ENCODE assay signal across 23 cellular contexts in genomic region chr16:52953215-52953614, GRCh38.
A peak's percentile ranks its signal among the peaks of the same experiment; 100 is the strongest.
DNase-seq lines count a peak whose midpoint lies in the region; ATAC-seq and TF ChIP-seq lines count a peak whose summit lies in the region.
"Had no signal": no experiment of that assay in that cellular context is flagged by ENCODE, and none has a peak within 500 bp of the region (broad histone marks: within the 10 kb centered on the region; RNA-seq: fewer than 3 reads in every experiment).

No MANE protein-coding gene starts in this region.

- TF ChIP-seq POLR2A in stomach (IDR thresholded peaks at IDR 0.05), result no peak

- intact Hi-C loops in stomach (cut with DNase I; ENCODE audit: low total_unique reads), result no loop called here

- peaks cover 0 to 15% (median 2%) of the 10 kb centered on the region in 4 donors for H3K4me1 ChIP-seq in stomach
- H3K4me1 ChIP-seq: A549, BE2C, SJSA1 had no signal

- TF ChIP-seq CTCF in stomach (IDR thresholded peaks at IDR 0.05), result no peak

- H3K9me3 ChIP-seq in stomach, result no peaks in the 10 kb centered on the region
- H3K9me3 ChIP-seq: A549, BE2C, MG63, SJSA1 had no signal

- no peaks in the 10 kb centered on the region for H3K36me3 ChIP-seq in stomach
- H3K36me3 ChIP-seq: BE2C, MG63, SJSA1 had no signal

- no peak overlapping the region for H3K4me3 ChIP-seq in stomach
- H3K4me3 ChIP-seq: A549, GM12878, K562, MG63, SJSA1 had no signal

- in situ Hi-C loops in G401 (cut with HindIII; ENCODE audit: low sequenced_read_pairs), result no loop called here

- DNase-seq in G401 (ENCODE audit: low spot score) (peak; percentile 92), NCI-H2171 treated with DMSO at 0.1 percent for 48 hours (lab: John Stamatoyannopoulos, UW) (peak; percentile 97), cerebellum (ENCODE audit: low spot score) (peak; percentile 63), stomach (peak; percentile 87), mesenteric fat pad (ENCODE audit: low spot score) (no peak)
- DNase-seq in stimulated activated CD4-positive, alpha-beta T cell treated with anti-CD3 and anti-CD28 coated beads, Interleukin-1b, Interleukin-23, amount 100 ng/mL, for 48 hours, result no peak
- DNase-seq: BE2C; CD4-positive, CD25-positive, alpha-beta regulatory T cell; DMS79 treated with DMSO at 0.1 percent for 48 hours; H9; HFFc6; MG63; NCI-H1436; NCI-H2029 treated with DMSO at 0.1 percent for 48 hours; NCI-H446 treated with DMSO at 0.1 percent for 48 hours; NCI-H774 had no signal

- whole genome bisulfite sequencing in stomach, 5 donors, result 24 to 52% (median 40%) methylated on average over 4 of the region's 4 CpGs

- TF ChIP-seq EP300 in stomach (IDR thresholded peaks at IDR 0.05), result no peak

- no peaks in the 10 kb centered on the region for H3K27me3 ChIP-seq in stomach
- H3K27me3 ChIP-seq: BE2C, SJSA1 had no signal

- ATAC-seq in HG03108 (IDR thresholded peaks at IDR 0.05; ENCODE audit: unreplicated experiment), result no peak
- ATAC-seq: A549, GM12878, HepG2, K562, Right ventricle myocardium inferior had no signal

- H3K27ac ChIP-seq in stomach, result peak overlapping the region in 1 of 5 donors; percentile 36
- H3K27ac ChIP-seq: A549, SJSA1 had no signal

Comparison
In these comparisons a context has a peak if more than half of its experiments do, and no peak if none do; other contexts are left out.
1. DNase-seq: peak in G401 (single experiment), NCI-H2171 treated with DMSO at 0.1 percent for 48 hours (single experiment), cerebellum (single experiment) and stomach (single experiment); none in mesenteric fat pad (single experiment) and stimulated activated CD4-positive, alpha-beta T cell treated with anti-CD3 and anti-CD28 coated beads, Interleukin-1b, Interleukin-23, amount 100 ng/mL, for 48 hours (single experiment).